In genomic region chr7:129779602-129780256, GRCh38 we compare ENCODE assay signal across 8 cellular contexts.
DNase-seq lines count a peak whose midpoint lies in the region; ATAC-seq and TF ChIP-seq lines count a peak whose summit lies in the region.

No MANE protein-coding gene starts in this region.

- peaks cover 34% of the 10 kb centered on the region for H3K4me1 Mint-ChIP-seq in activated T-cell treated with anti-CD3 and anti-CD28 coated beads, Interleukin-2, amount 50 U/mL, for 24 hours (ENCODE audit: low read depth)

- H3K27ac Mint-ChIP-seq in activated T-cell treated with anti-CD3 and anti-CD28 coated beads, Interleukin-2, amount 50 U/mL, for 24 hours, result no peak overlapping the region

- H3K9me2 ChIP-seq in SU-DHL-6 (replicated peaks; ENCODE audit: insufficient read depth, low read length), result no peaks in the 10 kb centered on the region

- no peaks in the 10 kb centered on the region for H4K20me1 ChIP-seq in SU-DHL-6 (ENCODE audit: low read depth, low read length)

- no peaks in the 10 kb centered on the region for H3K9me3 ChIP-seq in SU-DHL-6 (ENCODE audit: insufficient read depth, low read length)
- no peaks in the 10 kb centered on the region for H3K9me3 ChIP-seq in esophagus muscularis mucosa

- TF ChIP-seq CTCF in SU-DHL-6 (IDR thresholded peaks at IDR 0.05; ENCODE audit: insufficient read depth, low read length, poor library complexity, severe bottlenecking), result no peak
- TF ChIP-seq CTCF in esophagus muscularis mucosa (IDR thresholded peaks at IDR 0.05), result no peak

- H3K36me3 Mint-ChIP-seq in activated T-cell treated with anti-CD3 and anti-CD28 coated beads, Interleukin-2, amount 50 U/mL, for 24 hours (ENCODE audit: low read depth), result no peaks in the 10 kb centered on the region

- peak overlapping the region; percentile 75 for H3K4me2 ChIP-seq in SU-DHL-6 (ENCODE audit: low read depth, low read length, poor library complexity, severe bottlenecking)

- H3K27ac ChIP-seq in SU-DHL-6 (ENCODE audit: low read depth, low read length), result 0 out of 2 replicates have a peak overlapping the region, but pooled peaks have one; percentile 25
- H3K27ac ChIP-seq in esophagus muscularis mucosa (replicated peaks in 1 of 4), result no peak overlapping the region

- intact Hi-C loops in esophagus muscularis mucosa (cut with DNase I) (no loop called here), posterior vena cava (cut with DNase I) (no loop called here)

- DNase-seq in activated T-cell treated with anti-CD3 and anti-CD28 coated beads, Interleukin-2, amount 50 U/mL, for 24 hours, result no peak
- no peak for DNase-seq in activated T-cell treated with anti-CD3 and anti-CD28 coated beads, Interleukin-2, amount 50 U/mL, for 1 hour
- DNase-seq in HT-29 (ENCODE audit: low spot score) (peak; percentile 90), esophagus muscularis mucosa (ENCODE audit: extremely low spot score) (no peak), posterior vena cava (ENCODE audit: low spot score) (peak; percentile 78)
- no peak for DNase-seq in central memory CD4-positive, alpha-beta T cell

- 20% methylated on average over 1 of the region's 76 CpGs for WGBS in esophagus muscularis mucosa

- H3K9ac ChIP-seq in SU-DHL-6 (ENCODE audit: low read length), result peak overlapping the region; percentile 76

- no peaks in the 10 kb centered on the region for H3K9me3 Mint-ChIP-seq in activated T-cell treated with anti-CD3 and anti-CD28 coated beads, Interleukin-2, amount 50 U/mL, for 24 hours

- H3K27me3 Mint-ChIP-seq in activated T-cell treated with anti-CD3 and anti-CD28 coated beads, Interleukin-2, amount 50 U/mL, for 24 hours, result peaks cover 66% of the 10 kb centered on the region

- peaks cover 57 to 67% (median 67%) of the 10 kb centered on the region in 4 donors for H3K4me1 ChIP-seq in esophagus muscularis mucosa

- H3K4me3 ChIP-seq in SU-DHL-6 (ENCODE audit: insufficient read depth, low read length, poor library complexity, severe bottlenecking), result peak overlapping the region; percentile 83
- peak overlapping the region; percentile 49 to 58 (median 54) for H3K4me3 ChIP-seq in esophagus muscularis mucosa

- no peaks in the 10 kb centered on the region for H3K27me3 ChIP-seq in SU-DHL-6 (ENCODE audit: low read length)
- peaks cover 37 to 94% (median 81%) of the 10 kb centered on the region in 4 donors for H3K27me3 ChIP-seq in esophagus muscularis mucosa

- TF ChIP-seq EP300 in esophagus muscularis mucosa (IDR thresholded peaks at IDR 0.05), result no peak

- peak overlapping the region; percentile 47 for H3K4me3 Mint-ChIP-seq in activated T-cell treated with anti-CD3 and anti-CD28 coated beads, Interleukin-2, amount 50 U/mL, for 24 hours

- no peaks in the 10 kb centered on the region for H3K79me2 ChIP-seq in SU-DHL-6 (ENCODE audit: insufficient read depth, low read length)

- no peak for TF ChIP-seq POLR2A in esophagus muscularis mucosa (IDR thresholded peaks at IDR 0.05; ENCODE audit: low read depth)

- H2AFZ ChIP-seq in SU-DHL-6 (ENCODE audit: low read depth, low read length, severe bottlenecking), result peak overlapping the region; percentile 95

- no peaks in the 10 kb centered on the region for H3F3A ChIP-seq in SU-DHL-6 (ENCODE audit: insufficient read depth)

- H3K36me3 ChIP-seq in SU-DHL-6 (ENCODE audit: low read length), result no peaks in the 10 kb centered on the region
- no peaks in the 10 kb centered on the region for H3K36me3 ChIP-seq in esophagus muscularis mucosa

- ATAC-seq in HG03095 (IDR thresholded peaks at IDR 0.05; ENCODE audit: unreplicated experiment), result no peak

Comparison
In these comparisons a context has a peak if more than half of its experiments do, and no peak if none do; other contexts are left out.
1. DNase-seq: peak in HT-29 (single experiment) and posterior vena cava (single experiment); none in activated T-cell treated with anti-CD3 and anti-CD28 coated beads, Interleukin-2, amount 50 U/mL, for 24 hours (single experiment), activated T-cell treated with anti-CD3 and anti-CD28 coated beads, Interleukin-2, amount 50 U/mL, for 1 hour (single experiment), esophagus muscularis mucosa (single experiment) and central memory CD4-positive, alpha-beta T cell (single experiment).